In the genomic region with DNA sequence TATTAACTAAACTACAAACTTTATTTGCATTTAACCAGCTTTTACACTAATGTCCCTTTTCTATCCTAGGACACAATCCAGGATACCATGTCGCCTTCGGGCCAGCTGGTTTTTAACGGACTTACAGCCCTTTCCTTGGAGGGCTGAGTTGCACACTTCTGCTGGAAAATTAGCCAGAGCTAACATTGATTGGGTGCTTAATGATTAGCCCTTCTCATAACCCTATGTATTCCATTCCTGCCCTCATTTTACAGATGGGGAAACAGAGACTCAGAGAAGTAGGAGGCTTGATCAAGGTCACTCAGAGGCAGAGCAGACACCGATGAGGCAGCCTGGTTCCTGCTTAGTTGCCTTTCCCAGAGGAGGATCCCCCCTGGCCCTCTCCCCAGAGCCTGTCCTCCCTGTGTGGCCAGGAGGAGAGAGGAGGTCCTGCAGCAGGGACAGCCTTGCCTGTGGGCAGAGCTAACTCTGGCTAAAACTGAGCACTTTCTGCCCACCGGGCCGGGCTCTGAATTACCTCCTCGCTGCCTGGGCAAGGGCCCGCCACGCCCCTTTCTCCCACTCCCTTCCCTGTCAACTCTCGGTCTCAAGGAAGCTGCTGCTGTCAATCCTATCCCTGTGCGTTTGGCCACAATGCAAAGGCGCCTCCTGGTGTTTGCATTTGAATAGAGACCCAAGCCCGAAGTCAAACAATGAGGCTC, we compare ENCODE assay signal across 8 cellular contexts. TPM values are rescaled to one million over a fixed set of nuclear protein-coding genes. Genes with fewer than 3 reads are reported as not detected.
DNase-seq lines count a peak whose midpoint lies in the region; ATAC-seq and TF ChIP-seq lines count a peak whose summit lies in the region.

No MANE protein-coding gene starts in this region.

- in situ Hi-C loops in GM13977 (cut with MboI; ENCODE audit: low pct_unique_long_range_greater_than_20kb, low sequenced_read_pairs, unreplicated experiment) (no loop called here), gastrocnemius medialis (cut with MboI; ENCODE audit: low sequenced_read_pairs in 4 of 4) (loop anchor here in 1 of 4 donors (10.0 to 25.0 kb wide), 2 partner anchors 636 to 758 kb away; no protein-coding TSS in a partner anchor)

- H3K27ac ChIP-seq in heart right ventricle: no peak overlapping the region
- H3K27ac ChIP-seq in gastrocnemius medialis: no peak overlapping the region

- no peaks in the 10 kb centered on the region for H3K36me3 Mint-ChIP-seq in activated T-cell treated with anti-CD3 and anti-CD28 coated beads, Interleukin-2, amount 50 U/mL, for 24 hours (ENCODE audit: low read depth)

- TF ChIP-seq CTCF in GM13977 (IDR thresholded peaks at IDR 0.05; ENCODE audit: extremely low read depth, insufficient read depth, missing control alignments) (peak; percentile 83), heart right ventricle (IDR thresholded peaks at IDR 0.05) (peak in 8 of 9 donors; percentile 26 to 74 (median 66)), gastrocnemius medialis (IDR thresholded peaks at IDR 0.05 in 4 of 5, conservative IDR thresholded peaks at IDR 0.05 in 1 of 5) (peak; percentile 23 to 60 (median 43))

- no peak overlapping the region for H3K27ac Mint-ChIP-seq in activated T-cell treated with anti-CD3 and anti-CD28 coated beads, Interleukin-2, amount 50 U/mL, for 24 hours

- TF ChIP-seq POLR2A in gastrocnemius medialis (IDR thresholded peaks at IDR 0.05): no peak

- DNase-seq in AML-193 (lab: John Stamatoyannopoulos, UW): peak; percentile 12 to 17
- peak; percentile 45 for DNase-seq in GM13977 (ENCODE audit: low spot score)
- DNase-seq in NCI-H2107 (lab: John Stamatoyannopoulos, UW): peak; percentile 12
- DNase-seq in activated T-cell treated with anti-CD3 and anti-CD28 coated beads, Interleukin-2, amount 50 U/mL, for 24 hours: peak; percentile 37
- DNase-seq in heart right ventricle: peak; percentile 13 to 32
- peak; percentile 5 to 14 for DNase-seq in gastrocnemius medialis

- no peaks in the 10 kb centered on the region for H3K4me1 ChIP-seq in heart right ventricle
- no peaks in the 10 kb centered on the region for H3K4me1 ChIP-seq in gastrocnemius medialis

- H3K27me3 ChIP-seq in heart right ventricle (peaks cover 0 to 79% (median 42%) of the 10 kb centered on the region in 7 donors), gastrocnemius medialis (peaks cover 0 to 3% (median 0%) of the 10 kb centered on the region in 3 donors)

- H3K9me3 ChIP-seq in heart right ventricle (no peaks in the 10 kb centered on the region), gastrocnemius medialis (no peaks in the 10 kb centered on the region)

- H3K36me3 ChIP-seq in heart right ventricle (no peaks in the 10 kb centered on the region), gastrocnemius medialis (no peaks in the 10 kb centered on the region)

- 17 to 19% methylated on average over 13 of the region's 13 CpGs for whole genome bisulfite sequencing in heart right ventricle, 2 donors

- ATAC-seq in heart right ventricle (peak in 6 of 8 donors; percentile 23 to 67 (median 54)), gastrocnemius medialis (no peak), HG03378 (IDR thresholded peaks at IDR 0.05; ENCODE audit: unreplicated experiment) (no peak), GM21360 (IDR thresholded peaks at IDR 0.05; ENCODE audit: unreplicated experiment) (no peak)

- no peak overlapping the region for H3K4me3 ChIP-seq in heart right ventricle
- H3K4me3 ChIP-seq in gastrocnemius medialis: no peak overlapping the region

- intact Hi-C loops in heart right ventricle (cut with DNase I): loop anchor here in 9 of 10 donors (2.0 to 10.0 kb wide), 8 partner anchors 378 to 906 kb away; no protein-coding TSS in a partner anchor
- intact Hi-C loops in gastrocnemius medialis (cut with DNase I; ENCODE audit: low total_unique reads): loop anchor here (5.0 kb wide), 3 partner anchors 228 to 633 kb away; no protein-coding TSS in a partner anchor

- peaks cover 68% of the 10 kb centered on the region for H3K27me3 Mint-ChIP-seq in activated T-cell treated with anti-CD3 and anti-CD28 coated beads, Interleukin-2, amount 50 U/mL, for 24 hours

- H3K9me3 Mint-ChIP-seq in activated T-cell treated with anti-CD3 and anti-CD28 coated beads, Interleukin-2, amount 50 U/mL, for 24 hours: no peaks in the 10 kb centered on the region

- no peak overlapping the region for H3K4me3 Mint-ChIP-seq in activated T-cell treated with anti-CD3 and anti-CD28 coated beads, Interleukin-2, amount 50 U/mL, for 24 hours

- no peaks in the 10 kb centered on the region for H3K4me1 Mint-ChIP-seq in activated T-cell treated with anti-CD3 and anti-CD28 coated beads, Interleukin-2, amount 50 U/mL, for 24 hours (ENCODE audit: low read depth)

RNA-seq across cellular contexts. Expression of gene PAX6, which starts 59.6 kb away (rescaled TPM):
- total RNA-seq in heart right ventricle (not detected), gastrocnemius medialis (not detected)
- polyA plus RNA-seq in heart right ventricle: under 1 TPM in 1 of 2 donors, not detected in 1; 0.01 TPM

Comparison
In these comparisons a context has a peak if more than half of its experiments do, and no peak if none do; other contexts are left out.
1. ATAC-seq: peak in heart right ventricle (6 of 8); none in gastrocnemius medialis (0 of 2), HG03378 (single experiment) and GM21360 (single experiment).
2. Peak in every context shown above with its lines, with median percentiles within 50 percentile points of each other: DNase-seq and CTCF ChIP-seq.